In the genomic region with DNA sequence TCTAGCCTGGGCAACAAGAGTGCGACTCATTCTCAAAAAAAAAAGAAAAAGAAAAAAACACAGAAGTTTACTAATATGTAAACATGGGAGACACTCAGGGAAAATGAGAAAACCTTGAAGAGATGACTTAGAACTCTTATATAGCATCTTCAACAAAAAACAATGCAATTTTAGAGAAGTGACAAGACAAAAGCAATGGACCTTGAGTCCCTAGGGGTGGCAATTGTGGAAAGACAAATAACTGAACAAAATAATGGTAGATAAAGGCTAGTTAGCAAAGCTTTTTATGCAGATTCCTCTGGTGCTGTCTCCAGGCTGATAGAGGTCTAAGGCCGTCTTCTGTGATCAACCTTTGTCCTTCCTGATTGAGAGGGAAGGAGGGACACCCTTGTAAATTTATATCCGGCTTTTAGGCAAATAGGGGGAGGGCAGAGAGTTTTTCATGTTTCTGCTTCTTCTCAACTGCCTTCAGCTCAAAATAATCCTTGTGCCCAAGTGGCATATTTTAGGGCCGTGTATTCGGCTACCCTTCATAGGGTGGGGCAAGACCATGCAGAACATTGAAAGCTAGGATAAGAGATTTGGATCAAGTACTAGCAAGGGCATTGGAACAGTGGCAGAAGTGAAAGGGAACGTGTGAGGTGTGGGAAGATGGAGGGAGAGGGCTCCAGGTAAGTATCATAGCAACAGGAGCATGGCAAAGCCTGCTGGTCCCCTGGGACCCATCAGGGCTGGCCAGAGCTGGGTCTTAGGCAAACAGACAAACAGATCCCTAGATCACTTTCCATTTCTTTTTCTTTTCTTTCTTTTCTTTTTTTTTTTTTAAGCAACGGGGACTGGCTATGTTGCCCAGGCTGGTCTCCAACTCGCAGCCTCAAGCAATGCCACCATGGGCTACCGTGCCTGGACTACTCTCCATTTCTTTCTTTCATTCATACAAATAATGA, we compare ENCODE assay signal across 9 cellular contexts.
DNase-seq lines count a peak whose midpoint lies in the region; ATAC-seq and TF ChIP-seq lines count a peak whose summit lies in the region.
"Had no signal": no experiment of that assay in that cellular context is flagged by ENCODE, and none has a peak within 500 bp of the region (broad histone marks: within the 10 kb centered on the region; RNA-seq: fewer than 3 reads in every experiment).

No MANE protein-coding gene starts in this region.

- POLR2A ChIA-PET in MCF 10A (lab: Yijun Ruan, JAX): interaction anchor here (1.2 to 2.0 kb wide), 2 partner anchors 78 to 98 kb away, joined by 3 to 7 read pairs; no protein-coding TSS in a partner anchor

- CTCF ChIA-PET in MCF 10A (lab: Yijun Ruan, JAX): interaction anchor here (0.6 to 2.5 kb wide), 15 partner anchors 10 to 234 kb away, joined by 3 to 9 read pairs (median 4); no protein-coding TSS in a partner anchor

- peak overlapping the region; percentile 54 to 73 for H3K4me3 ChIP-seq in neutrophil (ENCODE audit: low read depth in 1 of 2, low read length in 1 of 2)

- no peaks in the 10 kb centered on the region for H3K9me3 ChIP-seq in neutrophil

- ATAC-seq in activated naive CD4-positive, alpha-beta T cell treated with anti-CD3 and anti-CD28 coated beads, Interleukin-2, amount 50 U/mL, for 72 hours: no peak

- H3K4me1 ChIP-seq in neutrophil (ENCODE audit: control insufficient read depth in 1 of 2, insufficient read depth in 1 of 2, low read depth in 1 of 2, low read length in 1 of 2): peaks cover 15 to 22% of the 10 kb centered on the region in 2 experiments

- H3K4me1 Mint-ChIP-seq in MCF 10A (ENCODE audit: insufficient read depth, unreplicated experiment): peaks cover 28% of the 10 kb centered on the region

- peak overlapping the region; percentile 51 for H3K27ac Mint-ChIP-seq in MCF 10A (ENCODE audit: low read depth, unreplicated experiment)
- H3K27ac Mint-ChIP-seq in activated naive CD4-positive, alpha-beta T cell treated with anti-CD3 and anti-CD28 coated beads, Interleukin-2, amount 50 U/mL, for 72 hours: peak overlapping the region in 1 of 2 donors; percentile 79

- peak overlapping the region; percentile 10 for H3K4me3 Mint-ChIP-seq in MCF 10A (ENCODE audit: unreplicated experiment)

- TF ChIP-seq CTCF in MCF 10A (IDR thresholded peaks at IDR 0.05; ENCODE audit: unreplicated experiment) (no peak), neutrophil (IDR thresholded peaks at IDR 0.05) (no peak)

- H3K36me3 Mint-ChIP-seq in MCF 10A (ENCODE audit: insufficient read depth, unreplicated experiment): peaks cover 7% of the 10 kb centered on the region
- no peaks in the 10 kb centered on the region for H3K36me3 Mint-ChIP-seq in activated naive CD4-positive, alpha-beta T cell treated with anti-CD3 and anti-CD28 coated beads, Interleukin-2, amount 50 U/mL, for 72 hours

- no peaks in the 10 kb centered on the region for H3K9me3 Mint-ChIP-seq in MCF 10A (ENCODE audit: unreplicated experiment)
- H3K9me3 Mint-ChIP-seq in activated naive CD4-positive, alpha-beta T cell treated with anti-CD3 and anti-CD28 coated beads, Interleukin-2, amount 50 U/mL, for 72 hours: no peaks in the 10 kb centered on the region

- intact Hi-C loops in MCF 10A (cut with micrococcal nuclease): no loop called here

- peak overlapping the region; percentile 77 for H3K27ac ChIP-seq in neutrophil
- H3K27ac ChIP-seq: brain microvascular endothelial cell had no signal

- no peaks in the 10 kb centered on the region for H3K27me3 ChIP-seq in neutrophil
- H3K27me3 ChIP-seq: brain microvascular endothelial cell had no signal

- no peaks in the 10 kb centered on the region for H3K36me3 ChIP-seq in neutrophil
- H3K36me3 ChIP-seq: brain microvascular endothelial cell had no signal

- BruUV-seq in MCF 10A (replicated peaks; lab: Mats Ljungman, UMichigan): no TSS peak

- DNase-seq in DMS153 (lab: John Stamatoyannopoulos, UW): peak; percentile 72
- peak; percentile 23 for DNase-seq in NCI-H1105 (lab: John Stamatoyannopoulos, UW)
- no peak for DNase-seq in MCF 10A (ENCODE audit: unreplicated experiment)
- DNase-seq in activated naive CD4-positive, alpha-beta T cell treated with anti-CD3 and anti-CD28 coated beads, Interleukin-2, amount 50 U/mL, for 72 hours (ENCODE audit: low spot score in 2 of 2): no peak
- DNase-seq in COR-L47 (lab: John Stamatoyannopoulos, UW): no peak
- DNase-seq in stimulated activated CD4-positive, alpha-beta T cell treated with anti-CD3 and anti-CD28 coated beads, Interleukin-1b, Interleukin-23, amount 100 ng/mL, for 48 hours: no peak
- no peak for DNase-seq in GM19238 (ENCODE audit: insufficient read length, low spot score)
- DNase-seq: brain microvascular endothelial cell had no signal

- no peaks in the 10 kb centered on the region for H3K27me3 Mint-ChIP-seq in MCF 10A (ENCODE audit: insufficient read depth, unreplicated experiment)

Comparison
In these comparisons a context has a peak if more than half of its experiments do, and no peak if none do; other contexts are left out.
1. DNase-seq: peak in DMS153 (single experiment) and NCI-H1105 (single experiment); none in MCF 10A (single experiment), activated naive CD4-positive, alpha-beta T cell treated with anti-CD3 and anti-CD28 coated beads, Interleukin-2, amount 50 U/mL, for 72 hours (0 of 2), COR-L47 (single experiment), stimulated activated CD4-positive, alpha-beta T cell treated with anti-CD3 and anti-CD28 coated beads, Interleukin-1b, Interleukin-23, amount 100 ng/mL, for 48 hours (single experiment) and GM19238 (single experiment).